In genomic region chr6:165652766-165653165, GRCh38 we compare ENCODE assay signal across 2 cellular contexts.
TF ChIP-seq lines count a peak whose summit lies in the region.

No MANE protein-coding gene starts in this region.

TF ChIP-seq in IMR-90, 13 proteins besides CTCF, POLR2A, EP300 and RAD21:
- no peak for TF ChIP-seq CEBPB (IDR thresholded peaks at IDR 0.05; ENCODE audit: low read depth, low read length)

TF ChIP-seq in endothelial cell of umbilical vein, 7 proteins besides CTCF, POLR2A, EP300 and RAD21:
- no peak for TF ChIP-seq POLR2AphosphoS5 (IDR thresholded peaks at IDR 0.05; ENCODE audit: insufficient read depth, low read depth, low read length)
- no peak for TF ChIP-seq GATA2 (IDR thresholded peaks at IDR 0.05; ENCODE audit: insufficient read depth, insufficient read length, low read depth, low read length)
- no peak for TF ChIP-seq MAX (IDR thresholded peaks at IDR 0.05; ENCODE audit: insufficient read depth, insufficient read length)
- no peak for TF ChIP-seq MYC (IDR thresholded peaks at IDR 0.05; ENCODE audit: low read depth, low read length)
- no peak for TF ChIP-seq JUN (IDR thresholded peaks at IDR 0.05; ENCODE audit: borderline replicate concordance, insufficient read depth, insufficient read length, low read depth)
- no peak for TF ChIP-seq EZH2 (IDR thresholded peaks at IDR 0.05; ENCODE audit: borderline replicate concordance, low read depth, low read length, severe bottlenecking)
- TF ChIP-seq FOS (IDR thresholded peaks at IDR 0.05; ENCODE audit: borderline replicate concordance, insufficient read depth, low read length) = no peak
